Comparison of ENCODE assay signal across 27 cellular contexts in genomic region chr2:45987856-45988255, GRCh38.
"Had no signal": no experiment of that assay in that cellular context is flagged by ENCODE, and none has a peak within 500 bp of the region (broad histone marks: within the 10 kb centered on the region; RNA-seq: fewer than 3 reads in every experiment).

No MANE protein-coding gene starts in this region.

- H3K4me3 ChIP-seq: K562, SJSA1 had no signal

- DNase-seq: activated CD4-positive, alpha-beta T cell treated with anti-CD3 and anti-CD28 coated beads, Interleukin-2, amount 10 ng/mL, durations not matched to agents 24 days and 14 days; activated CD4-positive, alpha-beta T cell treated with anti-CD3 and anti-CD28 coated beads, Interleukin-2, amount 50 U/mL, for 4 hours; activated CD8-positive, alpha-beta memory T cell treated with anti-CD3 and anti-CD28 coated beads, Interleukin-2, amount 50 U/mL, for 48 hours; activated CD8-positive, alpha-beta T cell treated with anti-CD3 and anti-CD28 coated beads, Interleukin-2, amount 10 ng/mL, durations not matched to agents 7 days and 5 days; activated effector memory CD4-positive, alpha-beta T cell treated with anti-CD3 and anti-CD28 coated beads, Interleukin-2, amount 50 U/mL, for 16 hours; activated naive CD4-positive, alpha-beta T cell; activated naive CD4-positive, alpha-beta T cell treated with anti-CD3 and anti-CD28 coated beads, Interleukin-2, amount 50 U/mL, for 16 hours; activated naive CD8-positive, alpha-beta T cell treated with anti-CD3 and anti-CD28 coated beads for 36 hours; activated T-cell treated with anti-CD3 and anti-CD28 coated beads, Interleukin-2, amount 50 U/mL, for 48 hours; amniotic stem cell; aorta; brain microvascular endothelial cell; NCI-H1092 treated with DMSO at 0.1 percent for 48 hours; NCI-H146; NCI-H187; NCI-H2081; NCI-H2171 treated with DMSO at 0.1 percent for 48 hours; NCI-H2227 treated with DMSO at 0.1 percent for 48 hours; NCI-H446 treated with DMSO at 0.1 percent for 48 hours; NCI-H524; NCI-H69; NCI-H82; SHP77 treated with DMSO at 0.1 percent for 48 hours; SK-N-SH had no signal

- H3K36me3 ChIP-seq: brain microvascular endothelial cell, SJSA1 had no signal

- H3K9me3 ChIP-seq: SJSA1, SK-N-SH had no signal

- H3K27ac ChIP-seq: brain microvascular endothelial cell, SJSA1 had no signal

- H3K27me3 ChIP-seq: brain microvascular endothelial cell, SJSA1 had no signal

- ATAC-seq: activated CD8-positive, alpha-beta T cell treated with anti-CD3 and anti-CD28 coated beads, Interleukin-2, amount 10 ng/mL, durations not matched to agents 7 days and 5 days; K562; Panc1 had no signal
